In the genomic region with DNA sequence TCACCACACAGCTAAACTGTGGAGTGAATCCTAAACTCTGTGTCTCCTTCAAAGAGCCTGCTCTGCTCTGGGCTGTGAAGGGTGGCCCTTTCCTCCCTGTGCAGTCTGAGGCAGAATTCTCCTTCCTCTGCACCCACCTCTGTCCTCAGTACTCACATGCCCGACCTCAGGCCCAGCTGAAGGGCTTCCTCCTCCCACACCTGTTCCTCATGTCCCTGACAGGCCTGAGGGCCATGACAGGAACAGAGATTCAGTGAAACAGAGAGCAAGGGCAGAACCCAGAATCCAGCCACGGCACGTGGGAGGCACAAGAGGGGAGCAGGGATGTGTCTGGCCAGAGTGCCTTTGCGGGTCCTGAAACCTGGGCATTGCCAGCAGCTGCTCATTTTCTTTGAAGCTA, we compare ENCODE assay signal across 10 cellular contexts. TPM values are rescaled to one million over a fixed set of nuclear protein-coding genes. Genes with fewer than 3 reads are reported as not detected.
A peak's percentile ranks its signal among the peaks of the same experiment; 100 is the strongest.
DNase-seq lines count a peak whose midpoint lies in the region; ATAC-seq lines count a peak whose summit lies in the region.
"Had no signal": no experiment of that assay in that cellular context is flagged by ENCODE, and none has a peak within 500 bp of the region (broad histone marks: within the 10 kb centered on the region; RNA-seq: fewer than 3 reads in every experiment).

No MANE protein-coding gene starts in this region.

- no peaks in the 10 kb centered on the region for H3K9me3 ChIP-seq in mucosa of rectum (ENCODE audit: control insufficient read depth in 2 of 2, low read length in 2 of 2)
- H3K9me3 ChIP-seq: pancreas had no signal

- CTCF ChIA-PET in T-cell (lab: Charles Lee), result interaction anchor here in 1 of 2 donors (0.5 to 0.7 kb wide), 2 partner anchors 26 to 41 kb away, joined by 3 to 4 read pairs; no protein-coding TSS in a partner anchor

- ATAC-seq in GM18498 (IDR thresholded peaks at IDR 0.05; ENCODE audit: unreplicated experiment) (peak; percentile 50), GM21526 (IDR thresholded peaks at IDR 0.05; ENCODE audit: low FRiP score, unreplicated experiment) (peak; percentile 60), HG03460 (IDR thresholded peaks at IDR 0.05; ENCODE audit: unreplicated experiment) (peak; percentile 59), T-cell (replicated peaks in 1 of 4) (no peak)

- H3K27ac Mint-ChIP-seq in T-cell, result no peak overlapping the region

- no peak for DNase-seq in T-cell
- DNase-seq in central memory CD4-positive, alpha-beta T cell, result no peak
- no peak for DNase-seq in islet precursor cell
- no peak for DNase-seq in activated T-cell treated with anti-CD3 and anti-CD28 coated beads, Interleukin-2, amount 50 U/mL, for 48 hours
- DNase-seq: MV-4-11, pancreas had no signal

- POLR2A ChIA-PET in T-cell (lab: Charles Lee), result no interaction called here

- peak overlapping the region; percentile 56 to 59 for H3K27ac ChIP-seq in mucosa of rectum (ENCODE audit: low read depth in 2 of 2, low read length in 2 of 2)
- H3K27ac ChIP-seq: pancreas had no signal

- H3K9ac ChIP-seq in mucosa of rectum (ENCODE audit: low read depth in 1 of 2, low read length in 2 of 2), result no peak overlapping the region

- peaks cover 22% of the 10 kb centered on the region for H3K36me3 Mint-ChIP-seq in T-cell

- no peak overlapping the region for H3K4me3 ChIP-seq in mucosa of rectum (ENCODE audit: low read length in 2 of 2)
- H3K4me3 ChIP-seq: pancreas had no signal

- H3K4me1 ChIP-seq in mucosa of rectum (ENCODE audit: control insufficient read depth in 2 of 2, insufficient read depth in 2 of 2, low read length in 2 of 2), result peaks cover 20 to 28% of the 10 kb centered on the region in 2 donors

- H3K36me3 ChIP-seq in mucosa of rectum (ENCODE audit: control insufficient read depth in 2 of 2, insufficient read depth in 2 of 2, low read length in 2 of 2), result peaks cover 0 to 2% of the 10 kb centered on the region in 2 donors
- H3K36me3 ChIP-seq: pancreas had no signal

- H3K4me3 Mint-ChIP-seq in T-cell, result no peak overlapping the region

- no peaks in the 10 kb centered on the region for H3K27me3 Mint-ChIP-seq in T-cell

- peaks cover 11 to 26% (median 12%) of the 10 kb centered on the region in 3 donors for H3K4me1 Mint-ChIP-seq in T-cell

- peaks cover under 1 to 2% (median 1%) of the 10 kb centered on the region in 3 donors for H3K9me3 Mint-ChIP-seq in T-cell

- no peaks in the 10 kb centered on the region for H3K27me3 ChIP-seq in mucosa of rectum (ENCODE audit: control insufficient read depth in 2 of 2, insufficient read depth in 2 of 2, low read length in 2 of 2)
- H3K27me3 ChIP-seq: pancreas had no signal

RNA-seq across cellular contexts. Expression of a gene that starts 13.9 kb away (rescaled TPM):
- 10 to 100 TPM; 21.1 to 40.8 (median 28.9) TPM for total RNA-seq in T-cell

Comparison
In these comparisons a context has a peak if more than half of its experiments do, and no peak if none do; other contexts are left out.
1. ATAC-seq: peak in GM18498 (single experiment), GM21526 (single experiment) and HG03460 (single experiment); none in T-cell (0 of 4).